In genomic region chr6:108157972-108158441, GRCh38 we compare ENCODE assay signal across 10 cellular contexts. TPM values are rescaled to one million over a fixed set of nuclear protein-coding genes. Genes with fewer than 3 reads are reported as not detected.
DNase-seq lines count a peak whose midpoint lies in the region; ATAC-seq and TF ChIP-seq lines count a peak whose summit lies in the region.
"Had no signal": no experiment of that assay in that cellular context is flagged by ENCODE, and none has a peak within 500 bp of the region (broad histone marks: within the 10 kb centered on the region; RNA-seq: fewer than 3 reads in every experiment).

No MANE protein-coding gene starts in this region.

- H3K4me3 ChIP-seq in Caco-2 (ENCODE audit: low read depth, low read length) (peak overlapping the region; percentile 39), MM.1S (ENCODE audit: low read length) (no peak overlapping the region), duodenal mucosa (ENCODE audit: low read depth in 1 of 2, low read length in 2 of 2) (peak overlapping the region; percentile 19 to 28), parathyroid adenoma (ENCODE audit: low read depth, low read length) (peak overlapping the region; percentile 18)

- POLR2A ChIA-PET in Caco-2 (lab: Charles Lee) = no interaction called here

- no peak overlapping the region for H3K27ac ChIP-seq in MM.1S (ENCODE audit: low read length)
- H3K27ac ChIP-seq in duodenal mucosa (ENCODE audit: low read depth, low read length) = no peak overlapping the region
- H3K27ac ChIP-seq in parathyroid adenoma = no peak overlapping the region

- H3F3A ChIP-seq in MM.1S (ENCODE audit: insufficient read depth, low read length) = no peaks in the 10 kb centered on the region

- H3K9me3 ChIP-seq in Caco-2 = no peaks in the 10 kb centered on the region
- no peaks in the 10 kb centered on the region for H3K9me3 ChIP-seq in MM.1S (replicated peaks; ENCODE audit: insufficient read depth, low read length)
- H3K9me3 ChIP-seq in duodenal mucosa (ENCODE audit: control insufficient read depth in 1 of 2, low read length in 2 of 2) = no peaks in the 10 kb centered on the region
- no peaks in the 10 kb centered on the region for H3K9me3 ChIP-seq in parathyroid adenoma (ENCODE audit: control insufficient read depth, low read length)

- peaks cover 14% of the 10 kb centered on the region for H3K4me1 Mint-ChIP-seq in Caco-2 (ENCODE audit: low read depth, unreplicated experiment)

- TF ChIP-seq CTCF in Caco-2 (IDR thresholded peaks at IDR 0.05; ENCODE audit: insufficient read depth in 1 of 2, low read depth in 1 of 2, low read length in 1 of 2, severe bottlenecking in 1 of 2, unreplicated experiment in 1 of 2) (no peak), MM.1S (IDR thresholded peaks at IDR 0.05; ENCODE audit: low read length) (no peak), parathyroid adenoma (IDR thresholded peaks at IDR 0.05) (no peak)

- H3K4me2 ChIP-seq in MM.1S (ENCODE audit: low read depth, low read length) = peak overlapping the region; percentile 13; the same call in 1 of the 2 replicates
- peak overlapping the region; percentile 60 for H3K4me2 ChIP-seq in parathyroid adenoma (ENCODE audit: low read length)

- H3K9ac ChIP-seq in MM.1S (ENCODE audit: low read length) (no peak overlapping the region), duodenal mucosa (ENCODE audit: low read depth in 1 of 2, low read length in 2 of 2) (no peak overlapping the region), parathyroid adenoma (no peak overlapping the region)

- H3K27me3 ChIP-seq in Caco-2 (replicated peaks; ENCODE audit: control insufficient read depth, insufficient read depth, low read length) (peaks cover 2% of the 10 kb centered on the region; the same call in 1 of the 2 replicates), MM.1S (replicated peaks; ENCODE audit: insufficient read depth, low read length) (peaks cover 12% of the 10 kb centered on the region; the same call in 1 of the 2 replicates), duodenal mucosa (ENCODE audit: control insufficient read depth in 1 of 2, insufficient read depth in 2 of 2, low read length in 2 of 2) (peaks cover 80 to 86% of the 10 kb centered on the region in 2 donors), parathyroid adenoma (ENCODE audit: control insufficient read depth, insufficient read depth, low read length) (peaks cover 19% of the 10 kb centered on the region)

- ATAC-seq in HG02981 (IDR thresholded peaks at IDR 0.05; ENCODE audit: unreplicated experiment) = no peak
- no peak for ATAC-seq in HG03159 (IDR thresholded peaks at IDR 0.05; ENCODE audit: unreplicated experiment)

- peaks cover 8% of the 10 kb centered on the region for H3K4me1 ChIP-seq in Caco-2
- H3K4me1 ChIP-seq in MM.1S (ENCODE audit: low read length) = no peaks in the 10 kb centered on the region
- peaks cover 13 to 14% of the 10 kb centered on the region in 2 donors for H3K4me1 ChIP-seq in duodenal mucosa (ENCODE audit: control insufficient read depth in 1 of 2, insufficient read depth in 2 of 2, low read length in 2 of 2)
- H3K4me1 ChIP-seq in parathyroid adenoma = no peaks in the 10 kb centered on the region

- H3K36me3 ChIP-seq in Caco-2 (ENCODE audit: control insufficient read depth, insufficient read depth, low read length) (no peaks in the 10 kb centered on the region), MM.1S (replicated peaks; ENCODE audit: insufficient read depth, low read length) (no peaks in the 10 kb centered on the region), duodenal mucosa (ENCODE audit: control insufficient read depth in 1 of 2, insufficient read depth in 2 of 2, low read length in 2 of 2) (no peaks in the 10 kb centered on the region), parathyroid adenoma (ENCODE audit: control insufficient read depth, insufficient read depth, low read length) (no peaks in the 10 kb centered on the region)

- H3K27ac Mint-ChIP-seq in Caco-2 (ENCODE audit: unreplicated experiment) = no peak overlapping the region

- H4K20me1 ChIP-seq in MM.1S (ENCODE audit: insufficient read depth, low read length) = no peaks in the 10 kb centered on the region

- H3K4me3 Mint-ChIP-seq in Caco-2 (ENCODE audit: unreplicated experiment) = peak overlapping the region; percentile 66

- H2AFZ ChIP-seq in MM.1S (ENCODE audit: low read length) = 0 out of 2 replicates have a peak overlapping the region, but pooled peaks have one; percentile 16
- H2AFZ ChIP-seq in parathyroid adenoma = no peak overlapping the region

- CTCF ChIA-PET in Caco-2 (lab: Charles Lee) = no interaction called here

- H3K27me3 Mint-ChIP-seq in Caco-2 (ENCODE audit: insufficient read depth, unreplicated experiment) = peaks cover 8% of the 10 kb centered on the region

- intact Hi-C loops in Caco-2 (cut with micrococcal nuclease; ENCODE audit: unreplicated experiment) = loop anchor here (5.0 kb wide), 1 partner anchor 41 kb away; no protein-coding TSS in a partner anchor

- no peaks in the 10 kb centered on the region for H3K9me2 ChIP-seq in MM.1S (replicated peaks; ENCODE audit: insufficient read depth, low read length)

- BruUV-seq in Caco-2 (replicated peaks; lab: Mats Ljungman, UMichigan) = no TSS peak

- no peaks in the 10 kb centered on the region for H3K9me3 Mint-ChIP-seq in Caco-2 (ENCODE audit: unreplicated experiment)

- no peaks in the 10 kb centered on the region for H3K36me3 Mint-ChIP-seq in Caco-2 (ENCODE audit: insufficient read depth, unreplicated experiment)

- H3K79me2 ChIP-seq in MM.1S (ENCODE audit: low read length) (no peaks in the 10 kb centered on the region), parathyroid adenoma (no peaks in the 10 kb centered on the region)

- no peak for DNase-seq in Caco-2
- DNase-seq in MM.1S = no peak
- no peak for DNase-seq in GF-D8 (lab: John Stamatoyannopoulos, UW)
- no peak for DNase-seq in ecto neural progenitor cell (ENCODE audit: low spot score)
- DNase-seq: stimulated activated CD8-positive, alpha-beta memory T cell treated with anti-CD3 and anti-CD28 coated beads, Interleukin-4, amount 100 ng/mL, for 48 hours had no signal

RNA-seq across cellular contexts. Expression of gene NR2E1, which starts 7.8 kb away (rescaled TPM):
- 1.3 and 1.4 TPM in 2 replicates for total RNA-seq in Caco-2 (2022)
- total RNA-seq: fibroblast of lung had no signal
